Comparison of ENCODE assay signal across 16 cellular contexts in genomic region chr6:139981066-139981624, GRCh38.
A peak's percentile ranks its signal among the peaks of the same experiment; 100 is the strongest.
DNase-seq lines count a peak whose midpoint lies in the region; ATAC-seq and TF ChIP-seq lines count a peak whose summit lies in the region.
"Had no signal": no experiment of that assay in that cellular context is flagged by ENCODE, and none has a peak within 500 bp of the region (broad histone marks: within the 10 kb centered on the region; RNA-seq: fewer than 3 reads in every experiment).

No MANE protein-coding gene starts in this region.

- no peak overlapping the region for H3K4me3 ChIP-seq in hepatocyte
- H3K4me3 ChIP-seq in subcutaneous abdominal adipose tissue (ENCODE audit: low read depth in 1 of 5, low read length in 5 of 5): no peak overlapping the region
- H3K4me3 ChIP-seq: coronary artery, ovary had no signal

- H4K20me1 ChIP-seq in hepatocyte (ENCODE audit: insufficient read depth, poor library complexity, severe bottlenecking): no peaks in the 10 kb centered on the region

- no peaks in the 10 kb centered on the region for H3K27me3 ChIP-seq in hepatocyte
- no peaks in the 10 kb centered on the region for H3K27me3 ChIP-seq in subcutaneous abdominal adipose tissue (ENCODE audit: control insufficient read depth in 5 of 5, insufficient read depth in 4 of 5, low read length in 5 of 5)
- H3K27me3 ChIP-seq: ovary had no signal

- H3K79me2 ChIP-seq in hepatocyte: no peaks in the 10 kb centered on the region

- H3K27ac ChIP-seq in hepatocyte: peak overlapping the region; percentile 85
- peak overlapping the region; percentile 74 for H3K27ac ChIP-seq in subcutaneous abdominal adipose tissue (ENCODE audit: low read depth, low read length)

- peaks cover 96% of the 10 kb centered on the region for H3K4me1 Mint-ChIP-seq in HFFc6 (ENCODE audit: low read depth)

- H3K27me3 Mint-ChIP-seq in HFFc6 (ENCODE audit: insufficient read depth): no peaks in the 10 kb centered on the region

- H3K36me3 ChIP-seq in hepatocyte (replicated peaks; ENCODE audit: insufficient read depth, low read depth) (no peaks in the 10 kb centered on the region), subcutaneous abdominal adipose tissue (ENCODE audit: control insufficient read depth in 5 of 5, insufficient read depth in 5 of 5, low read length in 5 of 5) (no peaks in the 10 kb centered on the region)
- H3K36me3 ChIP-seq: ovary had no signal

- H3K27ac Mint-ChIP-seq in HFFc6: peak overlapping the region; percentile 81
- H3K27ac Mint-ChIP-seq: activated CD8-positive, alpha-beta T cell treated with anti-CD3 and anti-CD28 coated beads for 36 hours; T-helper 2 cell treated with Interferon-gamma antibody and Interleukin-4, amounts not matched to agents 5 μg/mL and 100 μg/mL, for 36 hours had no signal

- H3K9me3 Mint-ChIP-seq in HFFc6: no peaks in the 10 kb centered on the region
- H3K9me3 Mint-ChIP-seq: activated CD8-positive, alpha-beta T cell treated with anti-CD3 and anti-CD28 coated beads for 36 hours; T-helper 2 cell treated with Interferon-gamma antibody and Interleukin-4, amounts not matched to agents 5 μg/mL and 100 μg/mL, for 36 hours had no signal

- H3K4me1 ChIP-seq in hepatocyte (ENCODE audit: insufficient read depth) (peaks cover 38% of the 10 kb centered on the region), subcutaneous abdominal adipose tissue (ENCODE audit: control insufficient read depth in 5 of 5, insufficient read depth in 5 of 5, low read length in 5 of 5) (peaks cover 3 to 33% (median 24%) of the 10 kb centered on the region in 5 donors)

- H2AFZ ChIP-seq in hepatocyte: no peak overlapping the region

- DNase-seq in HFFc6 (no peak), hepatocyte (ENCODE audit: low spot score) (no peak), DMS153 treated with DMSO at 0.1 percent for 48 hours (lab: John Stamatoyannopoulos, UW; ENCODE audit: unreplicated experiment) (no peak), DMS53 treated with DMSO at 0.1 percent for 48 hours (lab: John Stamatoyannopoulos, UW; ENCODE audit: unreplicated experiment) (no peak), hippocampal formation (lab: John Stamatoyannopoulos, UW) (no peak)
- DNase-seq: activated CD8-positive, alpha-beta T cell treated with anti-CD3 and anti-CD28 coated beads for 36 hours; activated naive CD4-positive, alpha-beta T cell treated with anti-CD3 and anti-CD28 coated beads, Interleukin-2, amount 50 U/mL, for 16 hours; NK-92 treated with Interleukin-12 subunit alpha and Interleukin-12 subunit beta, amount 100 ng/mL, for 24 hours; ovary; stimulated activated CD4-positive, alpha-beta T cell treated with anti-CD3 and anti-CD28 coated beads, Interleukin-4, amount 100 ng/mL, for 1 hour; stimulated activated naive CD8-positive, alpha-beta T cell treated with anti-CD3 and anti-CD28 coated beads, Interleukin-15, Interleukin-2, amounts not matched to agents 100 U/mL and 50 U/mL, for 24 hours had no signal

- TF ChIP-seq CTCF in HFFc6 (IDR thresholded peaks at IDR 0.05) (no peak), hepatocyte (IDR thresholded peaks at IDR 0.05; ENCODE audit: poor library complexity) (no peak)

- WGBS in hepatocyte (ENCODE audit: low lambda C conversion rate, missing lambda C conversion rate): 89% methylated on average over 1 of the region's 1 CpG

- no peak overlapping the region for H3K9ac ChIP-seq in subcutaneous abdominal adipose tissue (ENCODE audit: low read length in 5 of 5)

- peak overlapping the region; percentile 26 for H3K4me3 Mint-ChIP-seq in HFFc6
- H3K4me3 Mint-ChIP-seq: activated CD8-positive, alpha-beta T cell treated with anti-CD3 and anti-CD28 coated beads for 36 hours; T-helper 2 cell treated with Interferon-gamma antibody and Interleukin-4, amounts not matched to agents 5 μg/mL and 100 μg/mL, for 36 hours had no signal

- H3K9me3 ChIP-seq in hepatocyte (ENCODE audit: low read depth): no peaks in the 10 kb centered on the region
- H3K9me3 ChIP-seq in subcutaneous abdominal adipose tissue (ENCODE audit: control insufficient read depth in 5 of 5, low read length in 5 of 5): no peaks in the 10 kb centered on the region
- H3K9me3 ChIP-seq: Caco-2, ovary had no signal

- H3K9me2 ChIP-seq in hepatocyte (replicated peaks; ENCODE audit: insufficient read depth): no peaks in the 10 kb centered on the region

- ATAC-seq in SK-N-SH treated with all-trans-retinoic acid at 6 μM for 48 hours: peak; percentile 27
- ATAC-seq: activated CD8-positive, alpha-beta T cell treated with anti-CD3 and anti-CD28 coated beads for 36 hours; stimulated activated naive CD8-positive, alpha-beta T cell treated with anti-CD3 and anti-CD28 coated beads, Interleukin-15, Interleukin-2, amounts not matched to agents 100 U/mL and 50 U/mL, for 24 hours had no signal

- peak overlapping the region; percentile 48 for H3K4me2 ChIP-seq in hepatocyte

- H3K36me3 Mint-ChIP-seq in HFFc6 (ENCODE audit: low read depth): peaks cover 9% of the 10 kb centered on the region

TF ChIP-seq in SK-N-SH treated with all-trans-retinoic acid at 6 μM for 48 hours, 23 proteins besides CTCF, POLR2A, EP300 and RAD21:
- TF ChIP-seq BACH2 (CRISPR knock-in tag; IDR thresholded peaks at IDR 0.05; ENCODE audit: borderline replicate concordance) (no peak), POU6F1 (CRISPR knock-in tag; IDR thresholded peaks at IDR 0.05; ENCODE audit: borderline replicate concordance, low read depth) (no peak), TOX (CRISPR knock-in tag; IDR thresholded peaks at IDR 0.05; ENCODE audit: borderline replicate concordance) (no peak), RARB (CRISPR knock-in tag; IDR thresholded peaks at IDR 0.05) (no peak), PATZ1 (CRISPR knock-in tag; IDR thresholded peaks at IDR 0.05; ENCODE audit: borderline replicate concordance) (no peak), ISL1 (CRISPR knock-in tag; IDR thresholded peaks at IDR 0.05) (peak; percentile 33), CREB5 (CRISPR knock-in tag; IDR thresholded peaks at IDR 0.05; ENCODE audit: low read depth) (peak; percentile 62; the same call in 1 of the 2 replicates), CSRNP3 (CRISPR knock-in tag; IDR thresholded peaks at IDR 0.05) (no peak), ZNF8 (CRISPR knock-in tag; IDR thresholded peaks at IDR 0.05) (no peak), ZFP30 (CRISPR knock-in tag; IDR thresholded peaks at IDR 0.05) (no peak), ESRRG (CRISPR knock-in tag; IDR thresholded peaks at IDR 0.05) (0 out of 2 replicates have a peak, but pooled peaks have one; percentile 38)
